38 cellular contexts compared by ENCODE assay signal in genomic region chr11:4544891-4545290, GRCh38. TPM values are rescaled to one million over a fixed set of nuclear protein-coding genes. Genes with fewer than 3 reads are reported as not detected.
"Had no signal": no experiment of that assay in that cellular context is flagged by ENCODE, and none has a peak within 500 bp of the region (broad histone marks: within the 10 kb centered on the region; RNA-seq: fewer than 3 reads in every experiment).

TSS of gene OR52M1 (plus strand) at chr11:4545191. CDS start at chr11:4545191, 0 bp downstream.

- DNase-seq: activated CD4-positive, alpha-beta memory T cell treated with anti-CD3 and anti-CD28 coated beads, Interleukin-2, amount 10 ng/mL, durations not matched to agents 7 days and 5 days; activated CD4-positive, alpha-beta T cell treated with anti-CD3 and anti-CD28 coated beads for 1 hour; activated CD4-positive, alpha-beta T cell treated with anti-CD3 and anti-CD28 coated beads for 36 hours; activated CD4-positive, alpha-beta T cell treated with anti-CD3 and anti-CD28 coated beads for 48 hours; activated CD4-positive, alpha-beta T cell treated with anti-CD3 and anti-CD28 coated beads, Interleukin-2, amount 10 ng/mL, durations not matched to agents 7 days and 5 days; activated CD4-positive, alpha-beta T cell treated with anti-CD3 and anti-CD28 coated beads, Interleukin-2, amount 50 U/mL, for 48 hours; activated CD4-positive, CD25-positive, alpha-beta regulatory T cell; activated CD8-positive, alpha-beta memory T cell treated with anti-CD3 and anti-CD28 coated beads for 24 hours; activated CD8-positive, alpha-beta memory T cell treated with anti-CD3 and anti-CD28 coated beads, Interleukin-2, amount 10 ng/mL, durations not matched to agents 7 days and 5 days; activated CD8-positive, alpha-beta memory T cell treated with anti-CD3 and anti-CD28 coated beads, Interleukin-2, amount 50 U/mL, for 48 hours; activated CD8-positive, alpha-beta T cell treated with anti-CD3 and anti-CD28 coated beads, Interleukin-2, amount 10 ng/mL, durations not matched to agents 7 days and 5 days; activated effector memory CD4-positive, alpha-beta T cell treated with Interleukin-2 at 50 U/mL for 16 hours; activated gamma-delta T cell treated with Interleukin-2 at 50 U/mL for 16 hours; activated naive CD4-positive, alpha-beta T cell; activated naive CD4-positive, alpha-beta T cell treated with anti-CD3 and anti-CD28 coated beads for 36 hours; activated naive CD4-positive, alpha-beta T cell treated with anti-CD3 and anti-CD28 coated beads, Interleukin-2, amount 50 U/mL, for 16 hours; activated naive CD8-positive, alpha-beta T cell treated with anti-CD3 and anti-CD28 coated beads for 36 hours; activated T-cell treated with anti-CD3 and anti-CD28 coated beads, Interleukin-2, amount 50 U/mL, for 24 hours; activated T-cell treated with anti-CD3 and anti-CD28 coated beads, Interleukin-2, amount 50 U/mL, for 48 hours; adrenal gland; amniotic stem cell; aorta; body of pancreas; brain microvascular endothelial cell; central memory CD4-positive, alpha-beta T cell; T-cell; T-helper 2 cell; T-helper 9 cell; WERI-Rb-1 had no signal

- H3K4me1 ChIP-seq: adrenal gland, breast epithelium had no signal

- H3K9me3 ChIP-seq: adrenal gland, body of pancreas had no signal

- H3K4me3 ChIP-seq: adrenal gland, body of pancreas, breast epithelium had no signal

- H3K27me3 ChIP-seq: adrenal gland, body of pancreas, brain microvascular endothelial cell, breast epithelium had no signal

- H3K36me3 ChIP-seq: adrenal gland, brain microvascular endothelial cell, breast epithelium, WERI-Rb-1 had no signal

- FAIRE-seq: astrocyte, TTC549 had no signal

- ATAC-seq: activated CD4-positive, alpha-beta T cell treated with anti-CD3 and anti-CD28 coated beads for 36 hours; activated CD4-positive, CD25-positive, alpha-beta regulatory T cell treated with anti-CD3 and anti-CD28 coated beads, Interleukin-2, amount 50 U/mL, for 24 hours; activated CD8-positive, alpha-beta memory T cell treated with anti-CD3 and anti-CD28 coated beads, Interleukin-2, amount 10 ng/mL, durations not matched to agents 7 days and 5 days; activated CD8-positive, alpha-beta T cell treated with anti-CD3 and anti-CD28 coated beads, Interleukin-2, amount 10 ng/mL, durations not matched to agents 7 days and 5 days; activated naive CD4-positive, alpha-beta T cell treated with anti-CD3 and anti-CD28 coated beads, Interleukin-2, amount 50 U/mL, for 72 hours; body of pancreas; T-cell; WTC11 had no signal

- H3K27ac ChIP-seq: adrenal gland, body of pancreas, brain microvascular endothelial cell, breast epithelium, WERI-Rb-1 had no signal

RNA-seq across cellular contexts. Expression of gene OR52M1, which starts in this region (rescaled TPM):
- total RNA-seq: activated CD4-positive, alpha-beta memory T cell treated with anti-CD3 and anti-CD28 coated beads, Interleukin-2, amount 10 ng/mL, durations not matched to agents 7 days and 5 days; activated CD4-positive, alpha-beta T cell treated with anti-CD3 and anti-CD28 coated beads for 36 hours; activated CD4-positive, alpha-beta T cell treated with anti-CD3 and anti-CD28 coated beads, Interleukin-2, amount 10 ng/mL, durations not matched to agents 7 days and 5 days; activated CD8-positive, alpha-beta memory T cell treated with anti-CD3 and anti-CD28 coated beads, Interleukin-2, amount 10 ng/mL, durations not matched to agents 7 days and 5 days; activated CD8-positive, alpha-beta T cell treated with anti-CD3 and anti-CD28 coated beads, Interleukin-2, amount 10 ng/mL, durations not matched to agents 7 days and 5 days; activated naive CD4-positive, alpha-beta T cell treated with anti-CD3 and anti-CD28 coated beads for 36 hours; activated naive CD4-positive, alpha-beta T cell treated with anti-CD3 and anti-CD28 coated beads, Interleukin-2, amount 50 U/mL, for 72 hours; activated naive CD8-positive, alpha-beta T cell treated with anti-CD3 and anti-CD28 coated beads for 36 hours; activated T-helper 2 cell treated with anti-CD3 and anti-CD28 coated beads, Interferon-gamma antibody, Interleukin-2, Interleukin-4, amounts not matched to agents 10 μg/mL and 5 μg/mL and 100 μg/mL, durations not matched to agents 14 hours and 24 hours and 36 hours; adrenal gland; aorta; astrocyte; body of pancreas; breast epithelium; cardiac septum; T-cell; T-helper 1 cell treated with Interleukin-12 subunit alpha and Interleukin-12 subunit beta and Interleukin-4 antibody, amounts not matched to agents 30 ng/mL and 1 ng/mL, for 36 hours; WTC11 had no signal
- polyA plus RNA-seq: adrenal gland, aorta had no signal
